8 cellular contexts compared by ENCODE assay signal in the genomic region with DNA sequence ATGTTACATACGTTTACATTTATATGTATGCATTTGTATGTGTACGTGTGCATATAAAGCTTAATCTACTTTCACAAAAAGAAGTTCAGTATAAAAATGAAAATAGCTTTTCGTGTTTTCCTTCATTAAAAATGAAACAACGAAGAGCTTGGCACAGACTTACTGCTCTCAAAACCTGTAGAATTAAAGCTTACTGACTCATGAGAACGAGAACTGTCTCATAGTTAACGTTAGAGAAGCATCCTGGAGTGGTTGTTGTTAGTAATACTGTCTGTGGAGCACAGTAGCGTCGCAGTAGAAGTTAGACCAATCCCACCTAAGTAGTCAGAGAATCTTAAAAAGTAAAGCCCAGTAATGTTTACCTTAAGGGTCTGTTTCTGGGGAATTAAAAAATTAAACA. TPM values are rescaled to one million over a fixed set of nuclear protein-coding genes. Genes with fewer than 3 reads are reported as not detected.
DNase-seq lines count a peak whose midpoint lies in the region; ATAC-seq, FAIRE-seq and TF ChIP-seq lines count a peak whose summit lies in the region.

No MANE protein-coding gene starts in this region.

- ATAC-seq in activated naive CD8-positive, alpha-beta T cell treated with anti-CD3 and anti-CD28 coated beads, Interleukin-2, amount 50 U/mL, for 24 hours, result peak; percentile 38

- DNase-seq in AG20443 (ENCODE audit: low spot score) (peak; percentile 32), HFFc6 (peak; percentile 50), kidney (no peak), suprapubic skin (ENCODE audit: low spot score in 2 of 2) (no peak), SK-N-DZ (ENCODE audit: low spot score) (no peak), occipital lobe (lab: John Stamatoyannopoulos, UW) (no peak), NCI-H1930 (lab: John Stamatoyannopoulos, UW) (no peak)
- DNase-seq in activated naive CD8-positive, alpha-beta T cell treated with anti-CD3 and anti-CD28 coated beads, Interleukin-2, amount 50 U/mL, for 24 hours, result no peak

- H3K36me3 ChIP-seq in kidney (ENCODE audit: control insufficient read depth in 1 of 2, insufficient read depth in 2 of 2, low read length in 2 of 2) (peaks cover 0 to 5% of the 10 kb centered on the region in 2 donors), suprapubic skin (no peaks in the 10 kb centered on the region)

- H3K27ac Mint-ChIP-seq in HFFc6, result peak overlapping the region; percentile 95
- peak overlapping the region; percentile 94 for H3K27ac Mint-ChIP-seq in activated naive CD8-positive, alpha-beta T cell treated with anti-CD3 and anti-CD28 coated beads, Interleukin-2, amount 50 U/mL, for 24 hours

- no peak for FAIRE-seq in kidney (lab: Jason Lieb, UNC)

- no peak for TF ChIP-seq EP300 in suprapubic skin (IDR thresholded peaks at IDR 0.05)

- no peaks in the 10 kb centered on the region for H3K9me3 ChIP-seq in kidney (ENCODE audit: control insufficient read depth in 1 of 2, low read length in 2 of 2)
- no peaks in the 10 kb centered on the region for H3K9me3 ChIP-seq in suprapubic skin

- no peaks in the 10 kb centered on the region; the same call in 1 of the 2 replicates for H3K27me3 Mint-ChIP-seq in HFFc6 (ENCODE audit: insufficient read depth)
- H3K27me3 Mint-ChIP-seq in activated naive CD8-positive, alpha-beta T cell treated with anti-CD3 and anti-CD28 coated beads, Interleukin-2, amount 50 U/mL, for 24 hours, result no peaks in the 10 kb centered on the region

- H3K27ac ChIP-seq in kidney (ENCODE audit: low read depth in 2 of 2, low read length in 2 of 2), result peak overlapping the region; percentile 94 to 98
- H3K27ac ChIP-seq in suprapubic skin, result peak overlapping the region; percentile 99

- H3K9ac ChIP-seq in kidney (ENCODE audit: low read length in 2 of 2), result peak overlapping the region; percentile 91 to 98

- H3K36me3 Mint-ChIP-seq in HFFc6 (ENCODE audit: low read depth), result no peaks in the 10 kb centered on the region
- H3K36me3 Mint-ChIP-seq in activated naive CD8-positive, alpha-beta T cell treated with anti-CD3 and anti-CD28 coated beads, Interleukin-2, amount 50 U/mL, for 24 hours (ENCODE audit: low read depth), result peaks cover 4% of the 10 kb centered on the region

- no peak for TF ChIP-seq POLR2A in suprapubic skin (IDR thresholded peaks at IDR 0.05)

- H3K4me1 ChIP-seq in kidney (ENCODE audit: control insufficient read depth in 1 of 2, insufficient read depth in 1 of 2, low read depth in 1 of 2, low read length in 2 of 2) (peaks cover 6 to 22% of the 10 kb centered on the region in 2 donors), suprapubic skin (peaks cover 67% of the 10 kb centered on the region)

- WGBS in suprapubic skin, result 5% methylated on average over 8 of the region's 8 CpGs

- intact Hi-C loops in kidney (cut with DNase I), result no loop called here

- peaks cover 64% of the 10 kb centered on the region for H3K4me1 Mint-ChIP-seq in HFFc6 (ENCODE audit: low read depth)
- H3K4me1 Mint-ChIP-seq in activated naive CD8-positive, alpha-beta T cell treated with anti-CD3 and anti-CD28 coated beads, Interleukin-2, amount 50 U/mL, for 24 hours, result peaks cover 60% of the 10 kb centered on the region

- no peaks in the 10 kb centered on the region for H3K9me3 Mint-ChIP-seq in HFFc6
- no peaks in the 10 kb centered on the region for H3K9me3 Mint-ChIP-seq in activated naive CD8-positive, alpha-beta T cell treated with anti-CD3 and anti-CD28 coated beads, Interleukin-2, amount 50 U/mL, for 24 hours

- TF ChIP-seq CTCF in HFFc6 (IDR thresholded peaks at IDR 0.05), result no peak
- no peak for TF ChIP-seq CTCF in kidney (IDR thresholded peaks at IDR 0.05; ENCODE audit: borderline replicate concordance, extremely low read depth, insufficient read depth)
- no peak for TF ChIP-seq CTCF in suprapubic skin (IDR thresholded peaks at IDR 0.05)

- H3K4me3 ChIP-seq in kidney (ENCODE audit: low read length in 2 of 2) (peak overlapping the region; percentile 97 to 99), suprapubic skin (peak overlapping the region; percentile 85)

- no peaks in the 10 kb centered on the region for H3K27me3 ChIP-seq in suprapubic skin

- H3K4me3 Mint-ChIP-seq in HFFc6, result peak overlapping the region; percentile 99
- peak overlapping the region; percentile 94 for H3K4me3 Mint-ChIP-seq in activated naive CD8-positive, alpha-beta T cell treated with anti-CD3 and anti-CD28 coated beads, Interleukin-2, amount 50 U/mL, for 24 hours

RNA-seq across cellular contexts. Expression of a gene that starts 1.3 kb away (rescaled TPM):
- total RNA-seq in HFFc6 (2021; fragmentation: NEBNext Ultra II Directional; extraction: Animal tissue kit (Norgen Biotek cat#: 25700)), result 10 to 100 TPM; 38.8 to 53.2 (median 48.4) TPM
- total RNA-seq in kidney, result 84.4 TPM
- 80.9 TPM for polyA plus RNA-seq in kidney (ENCODE audit: insufficient read depth, low read depth, low replicate concordance)
- total RNA-seq in suprapubic skin, result 10 to 100 TPM; 30.1 to 42.6 (median 33.9) TPM
- 79.5 and 86.3 TPM in 2 replicates for polyA plus RNA-seq in SK-N-DZ (2014; cell fraction: cytosol; rRNA removed)
- polyA plus RNA-seq in SK-N-DZ (2014; cell fraction: nucleus; rRNA removed), result 56.8 and 66.1 TPM in 2 replicates
- 47.7 TPM for total RNA-seq in occipital lobe

RNA-seq across cellular contexts. Expression of a gene that starts 46.3 kb away (rescaled TPM):
- 10 to 100 TPM; 16.2 to 37.0 (median 32.5) TPM for total RNA-seq in HFFc6 (2021; fragmentation: NEBNext Ultra II Directional; extraction: Animal tissue kit (Norgen Biotek cat#: 25700))
- total RNA-seq in kidney (0.91 TPM), suprapubic skin (1 to 10 TPM; 2.2 to 7.9 (median 3.7) TPM), occipital lobe (3.0 TPM)
- polyA plus RNA-seq in kidney (ENCODE audit: insufficient read depth, low read depth, low replicate concordance), result 0.58 TPM
- polyA plus RNA-seq in SK-N-DZ (2014; cell fraction: cytosol; rRNA removed), result 105 and 107 TPM in 2 replicates
- 60.4 and 93.4 TPM in 2 replicates for polyA plus RNA-seq in SK-N-DZ (2014; cell fraction: nucleus; rRNA removed)

RNA-seq across cellular contexts. Expression of a gene that starts 46.8 kb away (rescaled TPM):
- total RNA-seq in HFFc6 (2021; fragmentation: NEBNext Ultra II Directional; extraction: Animal tissue kit (Norgen Biotek cat#: 25700)), result 10 to 100 TPM; 15.9 to 22.4 (median 18.4) TPM
- total RNA-seq in kidney (24.3 TPM), suprapubic skin (10 to 100 TPM in 1 of 4 donors, 1 to 10 TPM in 3; 4.4 to 19.0 (median 6.1) TPM), occipital lobe (25.1 TPM)
- polyA plus RNA-seq in kidney (ENCODE audit: insufficient read depth, low read depth, low replicate concordance), result 23.1 TPM
- 31.3 and 36.0 TPM in 2 replicates for polyA plus RNA-seq in SK-N-DZ (2014; cell fraction: cytosol; rRNA removed)
- polyA plus RNA-seq in SK-N-DZ (2014; cell fraction: nucleus; rRNA removed), result 31.5 and 31.6 TPM in 2 replicates

Comparison
In these comparisons a context has a peak if more than half of its experiments do, and no peak if none do; other contexts are left out.
1. DNase-seq: peak in AG20443 (single experiment) and HFFc6 (single experiment); none in activated naive CD8-positive, alpha-beta T cell treated with anti-CD3 and anti-CD28 coated beads, Interleukin-2, amount 50 U/mL, for 24 hours (single experiment), kidney (single experiment), suprapubic skin (0 of 2), SK-N-DZ (single experiment), occipital lobe (single experiment) and NCI-H1930 (0 of 2).